In genomic region chr4:53919605-53920004, GRCh38 we compare ENCODE assay signal across 26 cellular contexts.
A peak's percentile ranks its signal among the peaks of the same experiment; 100 is the strongest.
DNase-seq lines count a peak whose midpoint lies in the region; ATAC-seq and TF ChIP-seq lines count a peak whose summit lies in the region.
"Had no signal": no experiment of that assay in that cellular context is flagged by ENCODE, and none has a peak within 500 bp of the region (broad histone marks: within the 10 kb centered on the region; RNA-seq: fewer than 3 reads in every experiment).

No MANE protein-coding gene starts in this region.

- peaks cover 0 to 3% (median 0%) of the 10 kb centered on the region in 7 donors for H3K9me3 Mint-ChIP-seq in CD14-positive monocyte
- H3K9me3 Mint-ChIP-seq in nephron progenitor cell, result no peaks in the 10 kb centered on the region
- H3K9me3 Mint-ChIP-seq: activated T-cell treated with anti-CD3 and anti-CD28 coated beads, Interleukin-2, amount 50 U/mL, for 24 hours; mesothelial cell of epicardium; naive thymus-derived CD8-positive, alpha-beta T cell; stimulated activated memory B cell treated with anti-CD40 and anti-IgM and Interleukin-4, amounts not matched to agents 10 μg/mL and 1 μg/mL and 100 μg/mL, for 72 hours had no signal

- H3K36me3 ChIP-seq in esophagus muscularis mucosa, result no peaks in the 10 kb centered on the region
- H3K36me3 ChIP-seq in stomach, result no peaks in the 10 kb centered on the region
- H3K36me3 ChIP-seq: adrenal gland, heart right ventricle had no signal

- TF ChIP-seq POLR2A in esophagus muscularis mucosa (IDR thresholded peaks at IDR 0.05; ENCODE audit: low read depth) (no peak), stomach (IDR thresholded peaks at IDR 0.05) (no peak)

- H3K27me3 Mint-ChIP-seq in CD14-positive monocyte (ENCODE audit: low read depth in 3 of 3) (peaks cover 0 to 4% (median 0%) of the 10 kb centered on the region in 3 donors), nephron progenitor cell (ENCODE audit: low read depth, poor library complexity) (peaks cover 4% of the 10 kb centered on the region)

- intact Hi-C loops in CD14-positive monocyte (cut with micrococcal nuclease), result loop anchor here in 1 of 2 donors (10.0 kb wide), 1 partner anchor 145 kb away; the partner anchor contains the start of gene CHIC2
- intact Hi-C loops in esophagus muscularis mucosa (cut with DNase I), result no loop called here
- intact Hi-C loops in stomach (cut with DNase I; ENCODE audit: low total_unique reads), result no loop called here

- H3K4me3 Mint-ChIP-seq in CD14-positive monocyte (peak overlapping the region; percentile 35 to 44), nephron progenitor cell (no peak overlapping the region)
- H3K4me3 Mint-ChIP-seq: activated T-cell treated with anti-CD3 and anti-CD28 coated beads, Interleukin-2, amount 50 U/mL, for 24 hours; mesothelial cell of epicardium; naive thymus-derived CD8-positive, alpha-beta T cell; stimulated activated memory B cell treated with anti-CD40 and anti-IgM and Interleukin-4, amounts not matched to agents 10 μg/mL and 1 μg/mL and 100 μg/mL, for 72 hours had no signal

- peaks cover 0 to 24% (median 0%) of the 10 kb centered on the region in 4 donors for H3K27me3 ChIP-seq in esophagus muscularis mucosa
- peaks cover 0 to 4% (median 0%) of the 10 kb centered on the region in 3 donors for H3K27me3 ChIP-seq in stomach
- H3K27me3 ChIP-seq: adrenal gland, testis had no signal

- 60% methylated on average over 3 of the region's 3 CpGs for WGBS in esophagus muscularis mucosa
- WGBS in stomach, 5 donors, result 64 to 90% (median 80%) methylated on average over 3 of the region's 3 CpGs

- TF ChIP-seq EP300 in esophagus muscularis mucosa (IDR thresholded peaks at IDR 0.05), result no peak
- TF ChIP-seq EP300 in stomach (IDR thresholded peaks at IDR 0.05), result no peak

- no peak overlapping the region for H3K27ac ChIP-seq in esophagus muscularis mucosa (replicated peaks in 1 of 4)
- no peak overlapping the region for H3K27ac ChIP-seq in stomach
- H3K27ac ChIP-seq: adrenal gland, testis had no signal

- H3K27ac Mint-ChIP-seq in CD14-positive monocyte, result peak overlapping the region; percentile 91 to 98 (median 96)
- H3K27ac Mint-ChIP-seq in nephron progenitor cell, result peak overlapping the region; percentile 2
- H3K27ac Mint-ChIP-seq: activated T-cell treated with anti-CD3 and anti-CD28 coated beads, Interleukin-2, amount 50 U/mL, for 24 hours; mesothelial cell of epicardium; naive thymus-derived CD8-positive, alpha-beta T cell; stimulated activated memory B cell treated with anti-CD40 and anti-IgM and Interleukin-4, amounts not matched to agents 10 μg/mL and 1 μg/mL and 100 μg/mL, for 72 hours had no signal

- ATAC-seq in GM18907 (IDR thresholded peaks at IDR 0.05; ENCODE audit: unreplicated experiment), result no peak
- ATAC-seq: left colon; naive thymus-derived CD8-positive, alpha-beta T cell; stimulated activated memory B cell treated with anti-CD40 and anti-IgM and Interleukin-4, amounts not matched to agents 10 μg/mL and 1 μg/mL and 100 μg/mL, for 72 hours had no signal

- H3K4me3 ChIP-seq in esophagus muscularis mucosa (no peak overlapping the region), stomach (no peak overlapping the region)
- H3K4me3 ChIP-seq: adrenal gland, heart right ventricle, testis had no signal

- H3K4me1 ChIP-seq in esophagus muscularis mucosa (no peaks in the 10 kb centered on the region), stomach (peaks cover 0 to 3% (median 0%) of the 10 kb centered on the region in 4 donors)
- H3K4me1 ChIP-seq: adrenal gland, testis had no signal

- peak; percentile 75 for DNase-seq in CD14-positive monocyte (ENCODE audit: low spot score)
- peak; percentile 49 for DNase-seq in OCI-M1 (lab: John Stamatoyannopoulos, UW)
- peak; percentile 45 for DNase-seq in esophagus muscularis mucosa (ENCODE audit: extremely low spot score)
- no peak for DNase-seq in nephron progenitor cell
- DNase-seq in stomach, result no peak
- no peak for DNase-seq in kidney tubule cell (ENCODE audit: low spot score)
- DNase-seq in SKM-1 (lab: John Stamatoyannopoulos, UW; ENCODE audit: unreplicated experiment), result no peak
- DNase-seq: activated CD4-positive, CD25-positive, alpha-beta regulatory T cell treated with anti-CD3 and anti-CD28 coated beads, Interleukin-2, amount 50 U/mL, for 72 hours; activated naive CD4-positive, alpha-beta T cell; activated T-cell treated with anti-CD3 and anti-CD28 coated beads, Interleukin-2, amount 50 U/mL, for 24 hours; adrenal gland; C1 segment of cervical spinal cord; cortex of kidney; heart right ventricle; left colon; naive thymus-derived CD8-positive, alpha-beta T cell; NCI-H1105 treated with DMSO at 0.1 percent for 48 hours; NCI-H2081; NCI-H226; NCI-H774; SHP77; stimulated activated CD4-positive, alpha-beta T cell treated with anti-CD3 and anti-CD28 coated beads, Interleukin-4, amount 100 ng/mL, for 1 hour; testis had no signal

- H3K9me3 ChIP-seq in esophagus muscularis mucosa (no peaks in the 10 kb centered on the region), stomach (no peaks in the 10 kb centered on the region)
- H3K9me3 ChIP-seq: adrenal gland, heart right ventricle, testis had no signal

- H3K4me1 Mint-ChIP-seq in CD14-positive monocyte, result peaks cover 74% of the 10 kb centered on the region
- H3K4me1 Mint-ChIP-seq in nephron progenitor cell, result peaks cover 7% of the 10 kb centered on the region
- H3K4me1 Mint-ChIP-seq: naive thymus-derived CD8-positive, alpha-beta T cell; stimulated activated memory B cell treated with anti-CD40 and anti-IgM and Interleukin-4, amounts not matched to agents 10 μg/mL and 1 μg/mL and 100 μg/mL, for 72 hours had no signal

- H3K36me3 Mint-ChIP-seq in CD14-positive monocyte (peaks cover 0 to 8% of the 10 kb centered on the region in 2 donors), nephron progenitor cell (ENCODE audit: low read depth) (no peaks in the 10 kb centered on the region)
- H3K36me3 Mint-ChIP-seq: mesothelial cell of epicardium; naive thymus-derived CD8-positive, alpha-beta T cell; stimulated activated memory B cell treated with anti-CD40 and anti-IgM and Interleukin-4, amounts not matched to agents 10 μg/mL and 1 μg/mL and 100 μg/mL, for 72 hours had no signal

- TF ChIP-seq CTCF in CD14-positive monocyte (IDR thresholded peaks at IDR 0.05), result no peak
- no peak for TF ChIP-seq CTCF in esophagus muscularis mucosa (IDR thresholded peaks at IDR 0.05)
- TF ChIP-seq CTCF in nephron progenitor cell (IDR thresholded peaks at IDR 0.05), result no peak
- no peak for TF ChIP-seq CTCF in stomach (IDR thresholded peaks at IDR 0.05)

Comparison
In these comparisons a context has a peak if more than half of its experiments do, and no peak if none do; other contexts are left out.
1. DNase-seq: peak in CD14-positive monocyte (single experiment), OCI-M1 (single experiment) and esophagus muscularis mucosa (single experiment); none in nephron progenitor cell (single experiment), stomach (single experiment), kidney tubule cell (single experiment) and SKM-1 (single experiment).